ENCODE assay signal across 12 cellular contexts in the genomic region with DNA sequence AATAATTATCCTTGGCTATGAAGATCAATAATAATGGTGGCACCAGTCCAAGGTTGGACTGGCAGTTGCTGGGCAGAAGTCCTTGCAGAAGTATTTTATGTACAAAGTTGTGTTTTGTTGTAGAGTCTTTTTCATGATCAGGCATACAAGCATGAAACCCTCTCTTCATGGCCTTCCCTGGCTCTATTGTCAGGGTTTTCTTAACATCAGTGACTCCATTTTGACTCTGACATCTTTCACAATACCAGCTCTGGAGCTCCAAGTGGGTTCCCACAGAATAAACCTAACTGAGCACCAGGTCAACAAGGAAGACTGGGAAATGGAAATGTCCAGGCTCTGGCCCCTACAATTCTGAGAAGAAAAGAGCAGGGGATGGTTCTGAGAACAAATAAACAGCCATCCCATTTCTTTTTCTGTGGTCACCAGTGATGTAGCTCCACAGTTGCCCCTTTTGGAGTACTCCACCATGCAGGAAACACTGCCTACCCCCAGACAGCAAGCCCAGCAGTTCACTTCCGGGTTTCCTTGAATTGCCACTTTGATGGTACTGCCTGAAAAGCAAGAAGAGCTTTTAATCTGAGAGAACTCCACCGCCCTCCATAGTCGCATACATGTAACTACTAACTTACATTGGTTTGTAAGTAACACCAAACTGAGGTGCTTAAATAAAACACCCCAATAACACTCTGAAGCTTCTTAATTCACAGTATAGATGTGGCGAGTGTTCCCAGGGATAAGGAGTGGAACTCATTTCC. TPM values are rescaled to one million over a fixed set of nuclear protein-coding genes. Genes with fewer than 3 reads are reported as not detected.
DNase-seq lines count a peak whose midpoint lies in the region; ATAC-seq and TF ChIP-seq lines count a peak whose summit lies in the region.
"Had no signal": no experiment of that assay in that cellular context is flagged by ENCODE, and none has a peak within 500 bp of the region (broad histone marks: within the 10 kb centered on the region; RNA-seq: fewer than 3 reads in every experiment).

No MANE protein-coding gene starts in this region.

- H2AFZ ChIP-seq in GM23248 (peak overlapping the region; percentile 51), OCI-LY7 (ENCODE audit: low read length) (peak overlapping the region; percentile 87)
- H2AFZ ChIP-seq: parathyroid adenoma, PC-9 had no signal

- DNase-seq in GM23248, result peak; percentile 27
- peak; percentile 63 for DNase-seq in OCI-LY7 (ENCODE audit: low spot score)
- no peak for DNase-seq in activated naive CD4-positive, alpha-beta T cell treated with anti-CD3 and anti-CD28 coated beads, Interleukin-2, amount 50 U/mL, for 72 hours (ENCODE audit: low spot score in 2 of 2)
- DNase-seq in naive thymus-derived CD4-positive, alpha-beta T cell, result peak in 7 of 9 donors; percentile 31 to 60 (median 55)
- no peak for DNase-seq in NCI-H146 (lab: John Stamatoyannopoulos, UW)
- DNase-seq in kidney glomerular epithelial cell (lab: John Stamatoyannopoulos, UW), result no peak
- no peak for DNase-seq in NCI-H2171 (lab: John Stamatoyannopoulos, UW)
- DNase-seq: activated CD4-positive, CD25-positive, alpha-beta regulatory T cell treated with anti-CD3 and anti-CD28 coated beads, Interleukin-2, amount 50 U/mL, for 72 hours; PC-9 had no signal

- peak; percentile 26 to 55 for ATAC-seq in activated naive CD4-positive, alpha-beta T cell treated with anti-CD3 and anti-CD28 coated beads, Interleukin-2, amount 50 U/mL, for 72 hours
- ATAC-seq in naive thymus-derived CD4-positive, alpha-beta T cell, result peak; percentile 73
- no peak for ATAC-seq in HG03469 (IDR thresholded peaks at IDR 0.05; ENCODE audit: unreplicated experiment)

- POLR2A ChIA-PET in OCI-LY7 (lab: Charles Lee), result interaction anchor here (0.5 to 2.9 kb wide), 6 partner anchors 9 to 97 kb away, joined by 3 to 17 read pairs (median 4); a partner anchor contains a TSS
- POLR2A ChIA-PET in naive thymus-derived CD4-positive, alpha-beta T cell (lab: Charles Lee), result interaction anchor here (0.5 to 0.9 kb wide), 2 partner anchors 20 to 95 kb away, joined by 3 to 4 read pairs; no protein-coding TSS in a partner anchor

- H3K9me3 Mint-ChIP-seq in activated naive CD4-positive, alpha-beta T cell treated with anti-CD3 and anti-CD28 coated beads, Interleukin-2, amount 50 U/mL, for 72 hours, result peaks cover 0 to 6% of the 10 kb centered on the region in 2 donors
- H3K9me3 Mint-ChIP-seq in naive thymus-derived CD4-positive, alpha-beta T cell, result peaks cover 0 to 3% (median 0%) of the 10 kb centered on the region in 11 donors

- H3K27me3 ChIP-seq in GM23248 (replicated peaks; ENCODE audit: insufficient read depth), result no peaks in the 10 kb centered on the region
- H3K27me3 ChIP-seq in naive thymus-derived CD4-positive, alpha-beta T cell (ENCODE audit: control insufficient read depth in 2 of 2, insufficient read depth in 2 of 2, low read length in 2 of 2), result no peaks in the 10 kb centered on the region

- H3K79me2 ChIP-seq in GM23248 (ENCODE audit: insufficient read depth), result no peaks in the 10 kb centered on the region
- no peaks in the 10 kb centered on the region for H3K79me2 ChIP-seq in OCI-LY7 (ENCODE audit: insufficient read depth, low read depth, low read length)
- H3K79me2 ChIP-seq: parathyroid adenoma had no signal

- H3K27ac ChIP-seq in GM23248, result no peak overlapping the region
- no peak overlapping the region for H3K27ac ChIP-seq in OCI-LY7 (ENCODE audit: low read depth, low read length, poor library complexity, severe bottlenecking)
- H3K27ac ChIP-seq in naive thymus-derived CD4-positive, alpha-beta T cell (ENCODE audit: low read depth, low read length), result no peak overlapping the region
- H3K27ac ChIP-seq: parathyroid adenoma, PC-9 had no signal

- H3K4me1 ChIP-seq in GM23248 (ENCODE audit: insufficient read depth), result peaks cover 15% of the 10 kb centered on the region
- peaks cover 26% of the 10 kb centered on the region for H3K4me1 ChIP-seq in OCI-LY7 (ENCODE audit: insufficient read depth, low read length, poor library complexity, severe bottlenecking)
- peaks cover 0 to 11% of the 10 kb centered on the region in 2 donors for H3K4me1 ChIP-seq in naive thymus-derived CD4-positive, alpha-beta T cell (ENCODE audit: control insufficient read depth in 2 of 2, insufficient read depth in 2 of 2, low read length in 2 of 2)
- H3K4me1 ChIP-seq: parathyroid adenoma had no signal

- H3K36me3 ChIP-seq in GM23248 (ENCODE audit: low read depth) (no peaks in the 10 kb centered on the region), OCI-LY7 (ENCODE audit: insufficient read depth, low read length) (no peaks in the 10 kb centered on the region)
- no peaks in the 10 kb centered on the region for H3K36me3 ChIP-seq in naive thymus-derived CD4-positive, alpha-beta T cell (ENCODE audit: control insufficient read depth in 2 of 3, insufficient read depth in 3 of 3, low read length in 3 of 3)

- H3K36me3 Mint-ChIP-seq in activated naive CD4-positive, alpha-beta T cell treated with anti-CD3 and anti-CD28 coated beads, Interleukin-2, amount 50 U/mL, for 72 hours, result no peaks in the 10 kb centered on the region
- no peaks in the 10 kb centered on the region for H3K36me3 Mint-ChIP-seq in naive thymus-derived CD4-positive, alpha-beta T cell
- H3K36me3 Mint-ChIP-seq: brain had no signal

- H3K27ac Mint-ChIP-seq in activated naive CD4-positive, alpha-beta T cell treated with anti-CD3 and anti-CD28 coated beads, Interleukin-2, amount 50 U/mL, for 72 hours, result peak overlapping the region in 1 of 2 donors; percentile 30
- H3K27ac Mint-ChIP-seq in naive thymus-derived CD4-positive, alpha-beta T cell, result peak overlapping the region in 8 of 9 donors; percentile 15 to 84 (median 60)
- H3K27ac Mint-ChIP-seq: brain had no signal

- H3K9me2 ChIP-seq in GM23248 (ENCODE audit: insufficient read depth), result no peaks in the 10 kb centered on the region
- no peaks in the 10 kb centered on the region for H3K9me2 ChIP-seq in OCI-LY7 (ENCODE audit: insufficient read depth, low read length)

- no peaks in the 10 kb centered on the region for H3F3A ChIP-seq in GM23248 (ENCODE audit: insufficient read depth)

- H3K9me3 ChIP-seq in GM23248 (ENCODE audit: low read depth), result no peaks in the 10 kb centered on the region
- peaks cover 8% of the 10 kb centered on the region; the same call in 1 of the 2 replicates for H3K9me3 ChIP-seq in OCI-LY7 (ENCODE audit: low read length)
- H3K9me3 ChIP-seq in naive thymus-derived CD4-positive, alpha-beta T cell (ENCODE audit: control insufficient read depth in 2 of 3, low read length in 3 of 3), result no peaks in the 10 kb centered on the region

- peak overlapping the region in 2 of 10 donors; percentile 5 to 32 for H3K4me3 Mint-ChIP-seq in naive thymus-derived CD4-positive, alpha-beta T cell
- H3K4me3 Mint-ChIP-seq: brain had no signal

- H3K27me3 Mint-ChIP-seq in naive thymus-derived CD4-positive, alpha-beta T cell, result peaks cover 0 to 9% (median 0%) of the 10 kb centered on the region in 5 donors

- TF ChIP-seq CTCF in OCI-LY7 (conservative IDR thresholded peaks at IDR 0.05; ENCODE audit: low read length), result peak; percentile 44; the same call in 1 of the 2 replicates

- H3K9ac ChIP-seq in GM23248, result no peak overlapping the region
- H3K9ac ChIP-seq: parathyroid adenoma had no signal

- CTCF ChIA-PET in OCI-LY7 (lab: Charles Lee; ENCODE audit: unreplicated experiment), result no interaction called here
- CTCF ChIA-PET in naive thymus-derived CD4-positive, alpha-beta T cell (lab: Charles Lee), result no interaction called here

- H3K4me2 ChIP-seq in GM23248 (ENCODE audit: unreplicated experiment) (no peak overlapping the region), OCI-LY7 (ENCODE audit: low read length) (no peak overlapping the region)
- H3K4me2 ChIP-seq: PC-9 had no signal

- in situ Hi-C loops in GM23248 (cut with MboI), result no loop called here

- intact Hi-C loops in OCI-LY7 (cut with micrococcal nuclease; ENCODE audit: unreplicated experiment), result no loop called here
- intact Hi-C loops in naive thymus-derived CD4-positive, alpha-beta T cell (cut with micrococcal nuclease), result loop anchor here (1.0 to 10.0 kb wide), 7 partner anchors 53 to 314 kb away; a partner anchor contains a TSS

- H3K4me3 ChIP-seq in GM23248, result no peak overlapping the region
- no peak overlapping the region for H3K4me3 ChIP-seq in OCI-LY7 (ENCODE audit: low read depth, low read length, poor library complexity, severe bottlenecking)
- no peak overlapping the region for H3K4me3 ChIP-seq in naive thymus-derived CD4-positive, alpha-beta T cell (ENCODE audit: low read length)
- H3K4me3 ChIP-seq: PC-9 had no signal

- BruUV-seq in OCI-LY7 (replicated peaks; lab: Mats Ljungman, UMichigan), result no TSS peak

- 47 to 66% methylated on average over 4 of the region's 4 CpGs for WGBS in GM23248 (ENCODE audit: low coverage in 1 of 2, low lambda C conversion rate in 2 of 2, missing lambda C conversion rate in 2 of 2), 2 experiments

- H4K20me1 ChIP-seq in GM23248 (ENCODE audit: insufficient read depth) (no peaks in the 10 kb centered on the region), OCI-LY7 (ENCODE audit: insufficient read depth, low read length) (no peaks in the 10 kb centered on the region)

- peaks cover 0 to 20% (median 11%) of the 10 kb centered on the region in 7 donors for H3K4me1 Mint-ChIP-seq in naive thymus-derived CD4-positive, alpha-beta T cell
- H3K4me1 Mint-ChIP-seq: brain had no signal

RNA-seq across cellular contexts. Expression of a gene that starts 53.5 kb away (rescaled TPM):
- 0.54 and 1.0 TPM in 2 replicates for total RNA-seq in GM23248 (2014; rRNA removed; shearing (Covaris generic))
- 0.96 and 1.5 TPM in 2 replicates for polyA plus RNA-seq in GM23248 (2016; fragmentation: Nextera tagmentation; extraction: Ambion mirVana)
- 1.8 and 3.1 TPM in 2 replicates for total RNA-seq in OCI-LY7 (2014; rRNA removed; shearing (Covaris generic))
- total RNA-seq in OCI-LY7 (2022), result 2.4 and 3.0 TPM in 2 replicates
- total RNA-seq in activated naive CD4-positive, alpha-beta T cell treated with anti-CD3 and anti-CD28 coated beads, Interleukin-2, amount 50 U/mL, for 72 hours, result 10 to 100 TPM; 13.1 to 17.4 TPM
- 10 to 100 TPM in 2 of 5 experiments, 1 to 10 TPM in 3; 4.4 to 16.2 (median 6.6) TPM for total RNA-seq in naive thymus-derived CD4-positive, alpha-beta T cell
- 1 to 10 TPM; 3.8 to 6.3 TPM for polyA plus RNA-seq in naive thymus-derived CD4-positive, alpha-beta T cell

Comparison
In these comparisons a context has a peak if more than half of its experiments do, and no peak if none do; other contexts are left out.
1. DNase-seq: peak in GM23248 (single experiment), OCI-LY7 (single experiment) and naive thymus-derived CD4-positive, alpha-beta T cell (7 of 9); none in activated naive CD4-positive, alpha-beta T cell treated with anti-CD3 and anti-CD28 coated beads, Interleukin-2, amount 50 U/mL, for 72 hours (0 of 2), NCI-H146 (single experiment), kidney glomerular epithelial cell (single experiment) and NCI-H2171 (single experiment).